Comparison of ENCODE assay signal across 11 cellular contexts in the genomic region with DNA sequence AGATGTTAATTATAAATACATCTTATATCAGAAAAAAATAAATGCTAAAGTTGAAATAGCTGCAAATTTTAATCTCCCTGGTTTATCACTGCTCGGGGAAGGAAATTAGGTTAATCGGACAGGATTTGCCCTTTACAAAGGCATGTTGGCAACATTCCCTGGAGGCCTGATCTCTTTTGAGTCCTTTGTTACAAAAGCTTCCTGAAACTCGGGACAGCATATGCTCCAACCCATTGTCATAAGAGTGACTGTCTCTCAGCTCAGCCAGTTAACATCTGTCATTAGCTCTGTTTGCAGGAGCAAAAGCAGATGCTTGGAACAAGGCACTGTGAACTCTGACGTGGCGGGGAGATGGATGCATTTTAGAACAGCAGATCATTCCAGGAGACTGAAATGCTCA.
DNase-seq lines count a peak whose midpoint lies in the region; ATAC-seq, FAIRE-seq and TF ChIP-seq lines count a peak whose summit lies in the region.
"Had no signal": no experiment of that assay in that cellular context is flagged by ENCODE, and none has a peak within 500 bp of the region (broad histone marks: within the 10 kb centered on the region; RNA-seq: fewer than 3 reads in every experiment).

No MANE protein-coding gene starts in this region.

- H3K4me1 ChIP-seq in Panc1 (ENCODE audit: control insufficient read depth, insufficient read depth, low read length) (peaks cover 27% of the 10 kb centered on the region), small intestine (ENCODE audit: control insufficient read depth in 2 of 2, insufficient read depth in 1 of 2, low read depth in 1 of 2, low read length in 1 of 2) (no peaks in the 10 kb centered on the region)

- no peaks in the 10 kb centered on the region for H3K9me3 ChIP-seq in Panc1 (ENCODE audit: control insufficient read depth, insufficient read depth, low read depth, low read length)
- no peaks in the 10 kb centered on the region for H3K9me3 ChIP-seq in small intestine (ENCODE audit: control insufficient read depth, low read depth)
- H3K9me3 ChIP-seq: tibial artery had no signal

- H3K4me3 ChIP-seq in Panc1 (ENCODE audit: low read depth in 2 of 2, low read length in 2 of 2) (no peak overlapping the region), fibroblast of the aortic adventitia (ENCODE audit: low read depth, low read length) (no peak overlapping the region), small intestine (ENCODE audit: low read depth in 1 of 2, low read length in 2 of 2) (no peak overlapping the region)
- H3K4me3 ChIP-seq: tibial artery had no signal

- CTCF ChIA-PET in Panc1 (lab: Charles Lee): no interaction called here

- POLR2A ChIA-PET in Panc1 (lab: Charles Lee): no interaction called here

- ATAC-seq in Panc1 (no peak; the same call in 1 of the 2 replicates), GM21367 (IDR thresholded peaks at IDR 0.05; ENCODE audit: unreplicated experiment) (no peak), HG03159 (IDR thresholded peaks at IDR 0.05; ENCODE audit: unreplicated experiment) (no peak)

- H3K27me3 ChIP-seq in Panc1 (ENCODE audit: control insufficient read depth, insufficient read depth, low read length): no peaks in the 10 kb centered on the region
- no peaks in the 10 kb centered on the region for H3K27me3 ChIP-seq in small intestine (ENCODE audit: control insufficient read depth in 2 of 2, insufficient read depth in 2 of 2, low read length in 2 of 2)
- H3K27me3 ChIP-seq: tibial artery had no signal

- intact Hi-C loops in Panc1 (cut with micrococcal nuclease; ENCODE audit: unreplicated experiment): no loop called here

- 27 to 41% (median 40%) methylated on average over 5 of the region's 5 CpGs for WGBS in small intestine, 3 donors

- H3K27ac ChIP-seq in Panc1 (ENCODE audit: low read length) (peak overlapping the region; percentile 52), small intestine (ENCODE audit: low read depth in 1 of 2, low read length in 1 of 2) (no peak overlapping the region)
- H3K27ac ChIP-seq: 22Rv1, tibial artery had no signal

- FAIRE-seq in small intestine (lab: Jason Lieb, UNC): no peak

- H3K36me3 ChIP-seq in Panc1 (ENCODE audit: control insufficient read depth, insufficient read depth, low read length) (no peaks in the 10 kb centered on the region), small intestine (ENCODE audit: control insufficient read depth in 2 of 2, insufficient read depth in 2 of 2, low read length in 2 of 2) (no peaks in the 10 kb centered on the region)

- in situ Hi-C loops in Panc1 (cut with HindIII; ENCODE audit: low pct_unique_long_range_greater_than_20kb, low sequenced_read_pairs): no loop called here

- BruUV-seq in Panc1 (replicated peaks; lab: Mats Ljungman, UMichigan): no TSS peak

- DNase-seq in DMS53 (lab: John Stamatoyannopoulos, UW) (peak; percentile 12), DMS53 treated with DMSO at 0.1 percent for 48 hours (lab: John Stamatoyannopoulos, UW; ENCODE audit: unreplicated experiment) (no peak), Panc1 (ENCODE audit: low read depth, low spot score) (no peak), fibroblast of the aortic adventitia (ENCODE audit: low read depth) (peak; percentile 61), small intestine (peak; percentile 29), kidney glomerular epithelial cell (lab: John Stamatoyannopoulos, UW) (no peak)
- DNase-seq: activated CD4-positive, CD25-positive, alpha-beta regulatory T cell treated with anti-CD3 and anti-CD28 coated beads, Interleukin-2, amount 50 U/mL, for 72 hours; tibial artery had no signal

- TF ChIP-seq CTCF in Panc1 (IDR thresholded peaks at IDR 0.05) (no peak), fibroblast of the aortic adventitia (IDR thresholded peaks at IDR 0.05; ENCODE audit: insufficient read depth, low read length) (no peak)

Comparison
In these comparisons a context has a peak if more than half of its experiments do, and no peak if none do; other contexts are left out.
1. DNase-seq: peak in DMS53 (single experiment), fibroblast of the aortic adventitia (single experiment) and small intestine (single experiment); none in DMS53 treated with DMSO at 0.1 percent for 48 hours (single experiment), Panc1 (single experiment) and kidney glomerular epithelial cell (single experiment).